12 cellular contexts compared by ENCODE assay signal in the genomic region with DNA sequence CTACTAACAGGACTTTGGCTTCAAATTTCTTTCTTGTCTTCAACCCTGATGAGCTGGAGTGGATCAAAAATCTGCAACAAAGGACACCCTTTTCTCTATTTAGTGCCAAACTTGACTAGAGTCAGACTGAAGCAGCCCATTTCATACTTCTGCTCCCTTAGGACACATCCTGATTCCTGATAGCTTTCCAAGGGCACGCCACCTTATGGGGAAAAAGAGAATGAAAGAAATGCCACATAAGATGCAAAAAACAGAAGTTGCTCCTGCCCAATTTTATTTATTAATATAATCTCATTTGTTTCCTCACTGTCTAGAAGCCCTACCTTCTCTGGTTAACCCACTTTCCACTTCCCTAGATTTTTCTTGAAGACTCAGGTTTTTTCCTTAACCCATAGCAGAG.
DNase-seq lines count a peak whose midpoint lies in the region; ATAC-seq and TF ChIP-seq lines count a peak whose summit lies in the region.
"Had no signal": no experiment of that assay in that cellular context is flagged by ENCODE, and none has a peak within 500 bp of the region (broad histone marks: within the 10 kb centered on the region; RNA-seq: fewer than 3 reads in every experiment).

No MANE protein-coding gene starts in this region.

- H3K36me3 ChIP-seq in cardiac muscle cell: no peaks in the 10 kb centered on the region
- H3K36me3 ChIP-seq in right atrium auricular region: no peaks in the 10 kb centered on the region
- H3K36me3 ChIP-seq in body of pancreas (replicated peaks in 1 of 2; ENCODE audit: insufficient read depth in 1 of 2, low read depth in 2 of 2): no peaks in the 10 kb centered on the region

- no peaks in the 10 kb centered on the region for H3K4me1 Mint-ChIP-seq in activated naive CD4-positive, alpha-beta T cell treated with anti-CD3 and anti-CD28 coated beads for 36 hours (ENCODE audit: low read depth)
- H3K4me1 Mint-ChIP-seq: CD4-positive, alpha-beta memory T cell had no signal

- POLR2A ChIA-PET in RWPE1 (lab: Yijun Ruan, JAX; ENCODE audit: low non-redundant PET): no interaction called here

- no peak for TF ChIP-seq POLR2A in body of pancreas (IDR thresholded peaks at IDR 0.05)

- no peak overlapping the region for H3K27ac Mint-ChIP-seq in activated naive CD4-positive, alpha-beta T cell treated with anti-CD3 and anti-CD28 coated beads for 36 hours
- H3K27ac Mint-ChIP-seq: CD4-positive, alpha-beta memory T cell had no signal

- H3K27me3 ChIP-seq in cardiac muscle cell (no peaks in the 10 kb centered on the region), right atrium auricular region (no peaks in the 10 kb centered on the region), body of pancreas (no peaks in the 10 kb centered on the region)

- no peaks in the 10 kb centered on the region for H3K4me1 ChIP-seq in cardiac muscle cell (ENCODE audit: low read depth)
- no peaks in the 10 kb centered on the region for H3K4me1 ChIP-seq in right atrium auricular region
- H3K4me1 ChIP-seq in body of pancreas: no peaks in the 10 kb centered on the region
- H3K4me1 ChIP-seq: parathyroid adenoma had no signal

- CTCF ChIA-PET in RWPE1 (lab: Yijun Ruan, JAX): interaction anchor here (0.6 to 1.0 kb wide), 2 partner anchors 534 to 854 kb away, joined by 3 to 4 read pairs; no protein-coding TSS in a partner anchor
- CTCF ChIA-PET in activated naive CD4-positive, alpha-beta T cell treated with anti-CD3 and anti-CD28 coated beads for 36 hours (lab: Charles Lee): interaction anchor here (0.6 kb wide), 1 partner anchor 564 kb away, joined by 3 read pairs; no protein-coding TSS in a partner anchor

- ATAC-seq in body of pancreas: no peak
- ATAC-seq in GM21381 (IDR thresholded peaks at IDR 0.05; ENCODE audit: unreplicated experiment): no peak

- intact Hi-C loops in body of pancreas (cut with DNase I): no loop called here
- intact Hi-C loops in activated naive CD4-positive, alpha-beta T cell treated with anti-CD3 and anti-CD28 coated beads for 36 hours (cut with micrococcal nuclease): no loop called here

- H3K4me3 ChIP-seq in cardiac muscle cell: no peak overlapping the region
- no peak overlapping the region for H3K4me3 ChIP-seq in right atrium auricular region
- no peak overlapping the region for H3K4me3 ChIP-seq in fibroblast of villous mesenchyme (ENCODE audit: low read depth, low read length)
- no peak overlapping the region for H3K4me3 ChIP-seq in body of pancreas

- H3K36me3 Mint-ChIP-seq in activated naive CD4-positive, alpha-beta T cell treated with anti-CD3 and anti-CD28 coated beads for 36 hours (ENCODE audit: low read depth): no peaks in the 10 kb centered on the region
- H3K36me3 Mint-ChIP-seq: CD4-positive, alpha-beta memory T cell had no signal

- H3K4me3 Mint-ChIP-seq in activated naive CD4-positive, alpha-beta T cell treated with anti-CD3 and anti-CD28 coated beads for 36 hours: no peak overlapping the region
- H3K4me3 Mint-ChIP-seq: CD4-positive, alpha-beta memory T cell had no signal

- peaks cover 15% of the 10 kb centered on the region for H3K27me3 Mint-ChIP-seq in activated naive CD4-positive, alpha-beta T cell treated with anti-CD3 and anti-CD28 coated beads for 36 hours (ENCODE audit: low read depth)

- H3K9me3 Mint-ChIP-seq in activated naive CD4-positive, alpha-beta T cell treated with anti-CD3 and anti-CD28 coated beads for 36 hours: no peaks in the 10 kb centered on the region
- H3K9me3 Mint-ChIP-seq: CD4-positive, alpha-beta memory T cell had no signal

- no peak overlapping the region for H3K27ac ChIP-seq in cardiac muscle cell
- no peak overlapping the region for H3K27ac ChIP-seq in right atrium auricular region
- H3K27ac ChIP-seq in RWPE1: no peak overlapping the region
- no peak overlapping the region for H3K27ac ChIP-seq in body of pancreas
- H3K27ac ChIP-seq: parathyroid adenoma had no signal

- DNase-seq in cardiac muscle cell (ENCODE audit: low read depth in 1 of 2, low spot score in 1 of 2): peak in 1 of 2 donors; percentile 28
- no peak for DNase-seq in right atrium auricular region (ENCODE audit: low spot score)
- DNase-seq in RWPE1 (ENCODE audit: low spot score): no peak
- DNase-seq in fibroblast of villous mesenchyme (ENCODE audit: low read depth): peak; percentile 6
- DNase-seq in body of pancreas: no peak
- no peak for DNase-seq in activated naive CD4-positive, alpha-beta T cell treated with anti-CD3 and anti-CD28 coated beads for 36 hours
- no peak for DNase-seq in HuH-7.5 (ENCODE audit: low spot score)
- DNase-seq: activated effector memory CD4-positive, alpha-beta T cell treated with Interleukin-2 at 50 U/mL for 16 hours; CD4-positive, alpha-beta memory T cell; NCI-H1092 had no signal

- TF ChIP-seq CTCF in cardiac muscle cell (IDR thresholded peaks at IDR 0.05; ENCODE audit: low read depth, low read length) (peak; percentile 35), right atrium auricular region (IDR thresholded peaks at IDR 0.05) (no peak), RWPE1 (conservative IDR thresholded peaks at IDR 0.05; ENCODE audit: low read depth) (peak; percentile 13; the same call in 1 of the 2 replicates), fibroblast of villous mesenchyme (IDR thresholded peaks at IDR 0.05; ENCODE audit: insufficient read depth, low read depth, low read length) (peak; percentile 34), body of pancreas (IDR thresholded peaks at IDR 0.05) (no peak)

- H3K9me3 ChIP-seq in cardiac muscle cell (ENCODE audit: low read depth): no peaks in the 10 kb centered on the region
- H3K9me3 ChIP-seq in right atrium auricular region: no peaks in the 10 kb centered on the region
- no peaks in the 10 kb centered on the region for H3K9me3 ChIP-seq in body of pancreas

- WGBS in body of pancreas, 2 donors: 34 to 36% methylated on average over 1 of the region's 1 CpG

Comparison
In these comparisons a context has a peak if more than half of its experiments do, and no peak if none do; other contexts are left out.
1. CTCF ChIP-seq: peak in cardiac muscle cell (single experiment), RWPE1 (single experiment) and fibroblast of villous mesenchyme (single experiment); none in right atrium auricular region (0 of 2) and body of pancreas (0 of 7).